Comparison of ENCODE assay signal across 2 cellular contexts in the genomic region with DNA sequence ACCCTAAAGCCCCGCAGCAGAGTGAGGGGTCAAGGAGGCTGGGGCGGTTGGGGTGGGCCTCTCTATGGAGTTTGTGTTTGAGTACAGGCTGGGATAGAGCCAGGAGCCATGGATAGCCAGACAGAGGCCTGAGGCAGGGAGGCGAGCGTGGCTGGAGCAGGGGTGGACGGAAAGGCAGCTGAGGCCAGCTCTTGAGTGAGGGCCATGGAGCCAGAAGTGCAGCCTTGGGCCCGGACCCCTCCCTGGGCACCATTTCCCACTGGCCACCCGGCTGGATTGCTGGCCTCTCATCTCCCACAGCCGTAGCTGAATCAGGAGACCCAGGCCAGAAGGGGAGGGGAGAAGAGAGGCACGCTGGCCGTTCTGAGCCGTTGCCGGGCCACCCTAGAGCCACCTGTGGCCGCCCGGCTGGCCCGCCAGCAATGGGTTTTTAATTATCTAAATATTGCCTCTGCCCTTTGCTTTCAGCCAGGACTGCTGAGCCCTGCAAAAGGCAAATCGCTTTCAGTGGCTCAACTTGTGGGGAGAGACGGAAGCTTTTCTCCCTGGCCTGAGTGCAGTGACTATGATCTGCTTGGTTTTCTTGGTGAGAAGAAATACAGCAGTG.
TF ChIP-seq lines count a peak whose summit lies in the region.

No MANE protein-coding gene starts in this region.

TF ChIP-seq in GM23338, 12 proteins besides CTCF, POLR2A, EP300 and RAD21 (continues in another document):
- TF ChIP-seq, protein P1, sequence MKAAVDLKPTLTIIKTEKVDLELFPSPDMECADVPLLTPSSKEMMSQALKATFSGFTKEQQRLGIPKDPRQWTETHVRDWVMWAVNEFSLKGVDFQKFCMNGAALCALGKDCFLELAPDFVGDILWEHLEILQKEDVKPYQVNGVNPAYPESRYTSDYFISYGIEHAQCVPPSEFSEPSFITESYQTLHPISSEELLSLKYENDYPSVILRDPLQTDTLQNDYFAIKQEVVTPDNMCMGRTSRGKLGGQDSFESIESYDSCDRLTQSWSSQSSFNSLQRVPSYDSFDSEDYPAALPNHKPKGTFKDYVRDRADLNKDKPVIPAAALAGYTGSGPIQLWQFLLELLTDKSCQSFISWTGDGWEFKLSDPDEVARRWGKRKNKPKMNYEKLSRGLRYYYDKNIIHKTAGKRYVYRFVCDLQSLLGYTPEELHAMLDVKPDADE (IDR thresholded peaks at IDR 0.05): no peak
- TF ChIP-seq JUNB (IDR thresholded peaks at IDR 0.05; ENCODE audit: unreplicated experiment): no peak
- TF ChIP-seq POLR2AphosphoS5 (IDR thresholded peaks at IDR 0.05; ENCODE audit: low read depth): no peak
- TF ChIP-seq, protein P2, sequence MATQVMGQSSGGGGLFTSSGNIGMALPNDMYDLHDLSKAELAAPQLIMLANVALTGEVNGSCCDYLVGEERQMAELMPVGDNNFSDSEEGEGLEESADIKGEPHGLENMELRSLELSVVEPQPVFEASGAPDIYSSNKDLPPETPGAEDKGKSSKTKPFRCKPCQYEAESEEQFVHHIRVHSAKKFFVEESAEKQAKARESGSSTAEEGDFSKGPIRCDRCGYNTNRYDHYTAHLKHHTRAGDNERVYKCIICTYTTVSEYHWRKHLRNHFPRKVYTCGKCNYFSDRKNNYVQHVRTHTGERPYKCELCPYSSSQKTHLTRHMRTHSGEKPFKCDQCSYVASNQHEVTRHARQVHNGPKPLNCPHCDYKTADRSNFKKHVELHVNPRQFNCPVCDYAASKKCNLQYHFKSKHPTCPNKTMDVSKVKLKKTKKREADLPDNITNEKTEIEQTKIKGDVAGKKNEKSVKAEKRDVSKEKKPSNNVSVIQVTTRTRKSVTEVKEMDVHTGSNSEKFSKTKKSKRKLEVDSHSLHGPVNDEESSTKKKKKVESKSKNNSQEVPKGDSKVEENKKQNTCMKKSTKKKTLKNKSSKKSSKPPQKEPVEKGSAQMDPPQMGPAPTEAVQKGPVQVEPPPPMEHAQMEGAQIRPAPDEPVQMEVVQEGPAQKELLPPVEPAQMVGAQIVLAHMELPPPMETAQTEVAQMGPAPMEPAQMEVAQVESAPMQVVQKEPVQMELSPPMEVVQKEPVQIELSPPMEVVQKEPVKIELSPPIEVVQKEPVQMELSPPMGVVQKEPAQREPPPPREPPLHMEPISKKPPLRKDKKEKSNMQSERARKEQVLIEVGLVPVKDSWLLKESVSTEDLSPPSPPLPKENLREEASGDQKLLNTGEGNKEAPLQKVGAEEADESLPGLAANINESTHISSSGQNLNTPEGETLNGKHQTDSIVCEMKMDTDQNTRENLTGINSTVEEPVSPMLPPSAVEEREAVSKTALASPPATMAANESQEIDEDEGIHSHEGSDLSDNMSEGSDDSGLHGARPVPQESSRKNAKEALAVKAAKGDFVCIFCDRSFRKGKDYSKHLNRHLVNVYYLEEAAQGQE (IDR thresholded peaks at IDR 0.05; ENCODE audit: unreplicated experiment): no peak
- no peak for TF ChIP-seq EZH2phosphoT487 (IDR thresholded peaks at IDR 0.05; ENCODE audit: unreplicated experiment)
- no peak for TF ChIP-seq STAT1 (IDR thresholded peaks at IDR 0.05; ENCODE audit: unreplicated experiment)
- no peak for TF ChIP-seq NANOG (IDR thresholded peaks at IDR 0.05; ENCODE audit: borderline replicate concordance)
- no peak for TF ChIP-seq ZNF114 (CRISPR knock-in tag; IDR thresholded peaks at IDR 0.05)
- TF ChIP-seq CREB1 (CRISPR knock-in tag; IDR thresholded peaks at IDR 0.05; ENCODE audit: low read depth): no peak
- no peak for TF ChIP-seq EZH2 (IDR thresholded peaks at IDR 0.05; ENCODE audit: low read depth, unreplicated experiment)
- no peak for TF ChIP-seq ZNF331 (CRISPR knock-in tag; IDR thresholded peaks at IDR 0.05; ENCODE audit: low read depth)

TF ChIP-seq in H1, 55 proteins besides CTCF, POLR2A, EP300 and RAD21:
- no peak for TF ChIP-seq GABPA (IDR thresholded peaks at IDR 0.05; ENCODE audit: borderline replicate concordance, insufficient read depth, low read length)
- no peak for TF ChIP-seq FOSL1 (IDR thresholded peaks at IDR 0.05; ENCODE audit: insufficient read depth, low read depth, low read length)
- no peak for TF ChIP-seq TBP (IDR thresholded peaks at IDR 0.05; ENCODE audit: low read depth, low read length)
- no peak for TF ChIP-seq SUZ12 (IDR thresholded peaks at IDR 0.05; ENCODE audit: low read length)
- TF ChIP-seq BACH1 (IDR thresholded peaks at IDR 0.05; ENCODE audit: low read length): no peak
- TF ChIP-seq, protein P3, sequence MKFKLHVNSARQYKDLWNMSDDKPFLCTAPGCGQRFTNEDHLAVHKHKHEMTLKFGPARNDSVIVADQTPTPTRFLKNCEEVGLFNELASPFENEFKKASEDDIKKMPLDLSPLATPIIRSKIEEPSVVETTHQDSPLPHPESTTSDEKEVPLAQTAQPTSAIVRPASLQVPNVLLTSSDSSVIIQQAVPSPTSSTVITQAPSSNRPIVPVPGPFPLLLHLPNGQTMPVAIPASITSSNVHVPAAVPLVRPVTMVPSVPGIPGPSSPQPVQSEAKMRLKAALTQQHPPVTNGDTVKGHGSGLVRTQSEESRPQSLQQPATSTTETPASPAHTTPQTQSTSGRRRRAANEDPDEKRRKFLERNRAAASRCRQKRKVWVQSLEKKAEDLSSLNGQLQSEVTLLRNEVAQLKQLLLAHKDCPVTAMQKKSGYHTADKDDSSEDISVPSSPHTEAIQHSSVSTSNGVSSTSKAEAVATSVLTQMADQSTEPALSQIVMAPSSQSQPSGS (IDR thresholded peaks at IDR 0.05; ENCODE audit: low read length): no peak
- no peak for TF ChIP-seq JUN (IDR thresholded peaks at IDR 0.05; ENCODE audit: low read depth, low read length)
- no peak for TF ChIP-seq HDAC6 (IDR thresholded peaks at IDR 0.05; ENCODE audit: low read depth, low read length)
- TF ChIP-seq POLR2AphosphoS5 (IDR thresholded peaks at IDR 0.05; ENCODE audit: low read depth, low read length): no peak
- TF ChIP-seq, protein P4, sequence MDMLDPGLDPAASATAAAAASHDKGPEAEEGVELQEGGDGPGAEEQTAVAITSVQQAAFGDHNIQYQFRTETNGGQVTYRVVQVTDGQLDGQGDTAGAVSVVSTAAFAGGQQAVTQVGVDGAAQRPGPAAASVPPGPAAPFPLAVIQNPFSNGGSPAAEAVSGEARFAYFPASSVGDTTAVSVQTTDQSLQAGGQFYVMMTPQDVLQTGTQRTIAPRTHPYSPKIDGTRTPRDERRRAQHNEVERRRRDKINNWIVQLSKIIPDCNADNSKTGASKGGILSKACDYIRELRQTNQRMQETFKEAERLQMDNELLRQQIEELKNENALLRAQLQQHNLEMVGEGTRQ (IDR thresholded peaks at IDR 0.05; ENCODE audit: low read length): no peak
- TF ChIP-seq, protein P5, sequence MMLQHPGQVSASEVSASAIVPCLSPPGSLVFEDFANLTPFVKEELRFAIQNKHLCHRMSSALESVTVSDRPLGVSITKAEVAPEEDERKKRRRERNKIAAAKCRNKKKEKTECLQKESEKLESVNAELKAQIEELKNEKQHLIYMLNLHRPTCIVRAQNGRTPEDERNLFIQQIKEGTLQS (IDR thresholded peaks at IDR 0.05; ENCODE audit: insufficient read depth, low read depth, low read length): no peak
